ENCODE assay signal across 17 cellular contexts in genomic region chr15:34084086-34084485, GRCh38. TPM values are rescaled to one million over a fixed set of nuclear protein-coding genes. Genes with fewer than 3 reads are reported as not detected.
A peak's percentile ranks its signal among the peaks of the same experiment; 100 is the strongest.
DNase-seq lines count a peak whose midpoint lies in the region; ATAC-seq, FAIRE-seq and TF ChIP-seq lines count a peak whose summit lies in the region.
"Had no signal": no experiment of that assay in that cellular context is flagged by ENCODE, and none has a peak within 500 bp of the region (broad histone marks: within the 10 kb centered on the region; RNA-seq: fewer than 3 reads in every experiment).

No MANE protein-coding gene starts in this region.

- no peak for TF ChIP-seq EP300 in K562 (IDR thresholded peaks at IDR 0.05; ENCODE audit: low read length)

- BruUV-seq in K562 (replicated peaks; lab: Mats Ljungman, UMichigan): TSS peak; percentile 39

- H4K20me1 ChIP-seq in GM23248 (ENCODE audit: insufficient read depth) (no peaks in the 10 kb centered on the region), K562 (replicated peaks; ENCODE audit: control insufficient read depth, insufficient read depth, low read length) (no peaks in the 10 kb centered on the region)

- no peak for TF ChIP-seq RAD21 in K562 (CRISPR knock-in tag; conservative IDR thresholded peaks at IDR 0.05 in 1 of 2, IDR thresholded peaks at IDR 0.05 in 1 of 2)

- H3K9me2 ChIP-seq in GM23248 (ENCODE audit: insufficient read depth): no peaks in the 10 kb centered on the region

- CTCF ChIA-PET in AG04450 (lab: Charles Lee) (interaction anchor here (1.0 to 1.2 kb wide), 2 partner anchors 21 to 26 kb away, joined by 3 to 8 read pairs; no protein-coding TSS in a partner anchor), K562 (lab: Yijun Ruan, JAX; ENCODE audit: low intra/inter-chr PET ratio) (no interaction called here), GM10248 (lab: Yijun Ruan, JAX) (interaction anchor here (1.2 to 1.3 kb wide), 2 partner anchors 11 to 20 kb away, joined by 4 read pairs; no protein-coding TSS in a partner anchor)

- H3K4me1 ChIP-seq in GM23248 (ENCODE audit: insufficient read depth) (peaks cover 14% of the 10 kb centered on the region), K562 (replicated peaks in 1 of 2; ENCODE audit: control insufficient read depth in 2 of 2, insufficient read depth in 2 of 2, low read length in 2 of 2) (peaks cover 0 to 9% of the 10 kb centered on the region in 2 experiments; a peak in 3 of 5 replicates)
- H3K4me1 ChIP-seq: upper lobe of left lung had no signal

- H3K9me3 ChIP-seq in AG04450 (ENCODE audit: control insufficient read depth, insufficient read depth, low read length): no peaks in the 10 kb centered on the region
- H3K9me3 ChIP-seq in GM23248 (ENCODE audit: low read depth): no peaks in the 10 kb centered on the region
- H3K9me3 ChIP-seq in K562 (replicated peaks; ENCODE audit: control insufficient read depth, insufficient read depth, low read depth, low read length): no peaks in the 10 kb centered on the region
- H3K9me3 ChIP-seq: upper lobe of left lung had no signal

- H3K4me3 ChIP-seq in AG04450 (ENCODE audit: low read depth, low read length) (no peak overlapping the region), GM23248 (no peak overlapping the region), K562 (no peak overlapping the region)
- H3K4me3 ChIP-seq: upper lobe of left lung had no signal

- no peaks in the 10 kb centered on the region for H3K9me1 ChIP-seq in K562 (ENCODE audit: control insufficient read depth, insufficient read depth, low read length)

- FAIRE-seq in K562 (lab: Jason Lieb, UNC): no peak
- FAIRE-seq: frontal cortex, H1 had no signal

- H3K27me3 ChIP-seq in AG04450 (ENCODE audit: control insufficient read depth, insufficient read depth, low read length) (no peaks in the 10 kb centered on the region), GM23248 (replicated peaks; ENCODE audit: insufficient read depth) (no peaks in the 10 kb centered on the region), K562 (ENCODE audit: control insufficient read depth in 2 of 2, insufficient read depth in 2 of 2, low read length in 2 of 2) (no peaks in the 10 kb centered on the region)
- H3K27me3 ChIP-seq: upper lobe of left lung had no signal

- H3K27ac ChIP-seq in AG04450 (ENCODE audit: low read depth, low read length) (no peak overlapping the region), GM23248 (peak overlapping the region; percentile 50), K562 (ENCODE audit: extremely low read depth, low read depth, low read length) (no peak overlapping the region)
- H3K27ac ChIP-seq: upper lobe of left lung had no signal

- ATAC-seq in K562 (no peak), left lobe of liver (peak; percentile 92), HG03196 (IDR thresholded peaks at IDR 0.05; ENCODE audit: unreplicated experiment) (no peak)
- ATAC-seq: activated naive CD4-positive, alpha-beta T cell treated with anti-CD3 and anti-CD28 coated beads, Interleukin-2, amount 50 U/mL, for 72 hours had no signal

- in situ Hi-C loops in GM23248 (cut with MboI): loop anchor here (25.0 kb wide), 1 partner anchor 503 kb away; the partner anchor contains the start of gene GOLGA8B
- in situ Hi-C loops in K562 (cut with MboI): no loop called here

- DNase-seq in AG04450 (ENCODE audit: low read depth, low spot score) (peak; percentile 52), GM23248 (peak; percentile 94), K562 (ENCODE audit: extremely low read depth in 1 of 4, low spot score in 3 of 4) (no peak), left lobe of liver (ENCODE audit: low spot score) (peak; percentile 71), HuH-7.5 (ENCODE audit: low spot score) (no peak), KG1 (lab: John Stamatoyannopoulos, UW) (no peak), GM10248 (ENCODE audit: extremely low spot score) (no peak)
- DNase-seq: DND-41; MM.1S; NCI-H2107; NK-92 treated with Interleukin-12 subunit alpha and Interleukin-12 subunit beta, amount 100 ng/mL, for 24 hours; stimulated activated CD4-positive, alpha-beta T cell treated with anti-CD3 and anti-CD28 coated beads, Interleukin-2, amount 100 ng/mL, for 48 hours; upper lobe of left lung had no signal

- H2AFZ ChIP-seq in GM23248 (no peak overlapping the region), K562 (ENCODE audit: low read depth, low read length) (no peak overlapping the region)

- TF ChIP-seq CTCF in AG04450 (IDR thresholded peaks at IDR 0.05; ENCODE audit: low read depth, low read length): no peak
- no peak for TF ChIP-seq CTCF in K562 (IDR thresholded peaks at IDR 0.05 in 2 of 3, conservative IDR thresholded peaks at IDR 0.05 in 1 of 3; ENCODE audit: insufficient read depth in 2 of 3, low read depth in 1 of 3, low read length in 3 of 3)
- TF ChIP-seq CTCF in GM10248 (IDR thresholded peaks at IDR 0.05; ENCODE audit: control extremely low read depth, extremely low read depth, low read depth, missing control alignments): no peak

- 0 out of 2 replicates have a peak overlapping the region, but pooled peaks have one; percentile 12 for H3K9ac ChIP-seq in GM23248
- H3K9ac ChIP-seq in K562 (ENCODE audit: insufficient read depth in 1 of 2, low read depth in 2 of 2, low read length in 2 of 2): no peak overlapping the region

- WGBS in GM23248 (ENCODE audit: low coverage in 1 of 2, low lambda C conversion rate in 2 of 2, missing lambda C conversion rate in 2 of 2), 2 experiments: 4 to 6% methylated on average over 7 of the region's 7 CpGs
- WGBS in K562 (ENCODE audit: insufficient coverage, low coverage, missing lambda C conversion rate): 80% methylated on average over 7 of the region's 7 CpGs

- H3K4me2 ChIP-seq in GM23248 (ENCODE audit: unreplicated experiment) (peak overlapping the region; percentile 22), K562 (ENCODE audit: insufficient read depth, low read length) (no peak overlapping the region)

- POLR2A ChIA-PET in AG04450 (lab: Yijun Ruan, JAX): interaction anchor here (0.9 kb wide), 1 partner anchor 126 kb away, joined by 5 read pairs; the partner anchor contains the start of gene KATNBL1
- POLR2A ChIA-PET in K562 (lab: Yijun Ruan, JAX): interaction anchor here (0.8 to 1.0 kb wide), 2 partner anchors 17 to 161 kb away, joined by 3 read pairs; no protein-coding TSS in a partner anchor
- POLR2A ChIA-PET in GM10248 (lab: Yijun Ruan, JAX): no interaction called here

- no peak for TF ChIP-seq POLR2A in K562 (conservative IDR thresholded peaks at IDR 0.05)

- H3F3A ChIP-seq in GM23248 (ENCODE audit: insufficient read depth): peaks cover 30% of the 10 kb centered on the region

- peaks cover 21% of the 10 kb centered on the region for H3K36me3 ChIP-seq in GM23248 (ENCODE audit: low read depth)
- H3K36me3 ChIP-seq in K562 (ENCODE audit: control insufficient read depth, insufficient read depth, low read length): peaks cover 40% of the 10 kb centered on the region

- H3K79me2 ChIP-seq in GM23248 (ENCODE audit: insufficient read depth) (peaks cover 5% of the 10 kb centered on the region; the same call in 1 of the 2 replicates), K562 (ENCODE audit: control insufficient read depth, insufficient read depth, low read length) (no peaks in the 10 kb centered on the region)

- intact Hi-C loops in K562 (cut with micrococcal nuclease): no loop called here

RNA-seq across cellular contexts. Expression of gene EMC7, which starts 17.6 kb away (rescaled TPM):
- polyA plus RNA-seq in AG04450 (2011; rRNA removed) (86.9 and 116 TPM in 2 replicates), GM23248 (2016; fragmentation: Nextera tagmentation; extraction: Ambion mirVana) (229 and 236 TPM in 2 replicates), K562 (2011; rRNA removed) (64.2 and 80.2 TPM in 2 replicates), K562 (2014; fragmentation: Illumina TruSeq; extraction: Trizol) (92.8 and 102 TPM in 2 replicates), K562 (2014; fragmentation: Nextera tagmentation; extraction: Ambion mirVana) (10 to 100 TPM; 25.8 to 48.3 TPM), K562 (2014; rRNA removed) (64.3 and 73.1 TPM in 2 replicates)
- 17.4 and 20.6 TPM in 2 replicates for polyA minus RNA-seq in AG04450 (2011; rRNA and poly(A)+ RNA removed)
- 29.6 and 52.6 TPM in 2 replicates for total RNA-seq in GM23248 (2014; rRNA removed; shearing (Covaris generic))
- total RNA-seq in K562 (2011; cell fraction: chromatin; rRNA removed; ENCODE audit: low replicate concordance): 38.1 and 57.5 TPM in 2 replicates
- 52.8 and 58.4 TPM in 2 replicates for total RNA-seq in K562 (2011; cell fraction: nucleolus; rRNA removed)
- total RNA-seq in K562 (2011; cell fraction: nucleoplasm; rRNA removed): 81.1 and 92.0 TPM in 2 replicates
- total RNA-seq in K562 (2014; rRNA removed) (33.5 and 34.1 TPM in 2 replicates), K562 (2014; rRNA removed; fragmentation: Illumina TruSeq; extraction: Trizol) (43.2 and 50.4 TPM in 2 replicates), K562 (2015; rRNA removed; fragmentation: Illumina TruSeq; extraction: Trizol) (44.8 and 49.7 TPM in 2 replicates), K562 (2021) (56.4 and 63.7 TPM in 2 replicates), left lobe of liver (38.1 TPM)
- polyA plus RNA-seq in K562 (2011; cell fraction: cytosol; rRNA removed): 25.4 and 37.1 TPM in 2 replicates
- 16.3 and 20.6 TPM in 2 replicates for polyA plus RNA-seq in K562 (2011; cell fraction: nucleus; rRNA removed)
- 63.4 and 94.4 TPM in 2 replicates for polyA plus RNA-seq in K562 (2012)
- 41.2 and 49.2 TPM in 2 replicates for polyA minus RNA-seq in K562 (2011; rRNA and poly(A)+ RNA removed)
- 12.5 and 15.9 TPM in 2 replicates for polyA minus RNA-seq in K562 (2011; cell fraction: cytosol; rRNA and poly(A)+ RNA removed)
- polyA minus RNA-seq in K562 (2011; cell fraction: nucleus; rRNA and poly(A)+ RNA removed): 3.8 and 11.6 TPM in 2 replicates

RNA-seq across cellular contexts. Expression of gene PGBD4, which starts 17.8 kb away (rescaled TPM):
- 1.6 and 2.2 TPM in 2 replicates for polyA plus RNA-seq in AG04450 (2011; rRNA removed)
- polyA minus RNA-seq in AG04450 (2011; rRNA and poly(A)+ RNA removed): 1.9 and 2.7 TPM in 2 replicates
- 0.76 and 1.7 TPM in 2 replicates for total RNA-seq in GM23248 (2014; rRNA removed; shearing (Covaris generic))
- polyA plus RNA-seq in GM23248 (2016; fragmentation: Nextera tagmentation; extraction: Ambion mirVana): 0.75 and 0.99 TPM in 2 replicates
- 6.3 and 11.2 TPM in 2 replicates for total RNA-seq in K562 (2011; cell fraction: chromatin; rRNA removed; ENCODE audit: low replicate concordance)
- 6.7 and 7.0 TPM in 2 replicates for total RNA-seq in K562 (2011; cell fraction: nucleolus; rRNA removed)
- total RNA-seq in K562 (2011; cell fraction: nucleoplasm; rRNA removed): 6.9 and 8.6 TPM in 2 replicates
- total RNA-seq in K562 (2014; rRNA removed): 2.2 TPM in 2 replicates
- 3.0 and 3.1 TPM in 2 replicates for total RNA-seq in K562 (2014; rRNA removed; fragmentation: Illumina TruSeq; extraction: Trizol)
- total RNA-seq in K562 (2015; rRNA removed; fragmentation: Illumina TruSeq; extraction: Trizol): 2.9 and 3.3 TPM in 2 replicates
- 2.1 and 2.2 TPM in 2 replicates for total RNA-seq in K562 (2021)
- polyA plus RNA-seq in K562 (2011; rRNA removed): 4.3 and 4.9 TPM in 2 replicates
- polyA plus RNA-seq in K562 (2011; cell fraction: cytosol; rRNA removed): 1.7 and 2.4 TPM in 2 replicates
- 3.4 and 3.7 TPM in 2 replicates for polyA plus RNA-seq in K562 (2011; cell fraction: nucleus; rRNA removed)
- polyA plus RNA-seq in K562 (2012): 1.5 and 1.6 TPM in 2 replicates
- polyA plus RNA-seq in K562 (2014; fragmentation: Illumina TruSeq; extraction: Trizol): 3.0 and 3.4 TPM in 2 replicates
- polyA plus RNA-seq in K562 (2014; fragmentation: Nextera tagmentation; extraction: Ambion mirVana): 1 to 10 TPM; 2.3 to 2.5 TPM
- polyA plus RNA-seq in K562 (2014; rRNA removed): 2.7 and 3.2 TPM in 2 replicates
- 6.2 and 6.4 TPM in 2 replicates for polyA minus RNA-seq in K562 (2011; rRNA and poly(A)+ RNA removed)
- polyA minus RNA-seq in K562 (2011; cell fraction: cytosol; rRNA and poly(A)+ RNA removed): 1.1 and 1.5 TPM in 2 replicates
- polyA minus RNA-seq in K562 (2011; cell fraction: nucleus; rRNA and poly(A)+ RNA removed): 4.7 and 8.2 TPM in 2 replicates
- total RNA-seq in left lobe of liver: 0.93 TPM

RNA-seq across cellular contexts. Expression of gene AVEN, which starts 45.1 kb away (rescaled TPM):
- polyA plus RNA-seq in AG04450 (2011; rRNA removed) (20.6 and 22.2 TPM in 2 replicates), GM23248 (2016; fragmentation: Nextera tagmentation; extraction: Ambion mirVana) (18.2 and 18.8 TPM in 2 replicates), K562 (2011; rRNA removed) (2.8 and 2.9 TPM in 2 replicates), K562 (2014; fragmentation: Illumina TruSeq; extraction: Trizol) (3.2 and 4.8 TPM in 2 replicates), K562 (2014; fragmentation: Nextera tagmentation; extraction: Ambion mirVana) (1 to 10 TPM; 1.5 to 1.9 TPM), K562 (2014; rRNA removed) (3.3 and 4.7 TPM in 2 replicates)
- 5.3 and 7.8 TPM in 2 replicates for polyA minus RNA-seq in AG04450 (2011; rRNA and poly(A)+ RNA removed)
- 27.0 and 34.3 TPM in 2 replicates for total RNA-seq in GM23248 (2014; rRNA removed; shearing (Covaris generic))
- total RNA-seq in K562 (2011; cell fraction: chromatin; rRNA removed; ENCODE audit: low replicate concordance): 0.49 and 0.77 TPM in 2 replicates
- 0.50 and 0.53 TPM in 2 replicates for total RNA-seq in K562 (2011; cell fraction: nucleolus; rRNA removed)
- total RNA-seq in K562 (2011; cell fraction: nucleoplasm; rRNA removed): 1.2 and 1.4 TPM in 2 replicates
- total RNA-seq in K562 (2014; rRNA removed) (4.7 and 6.4 TPM in 2 replicates), K562 (2014; rRNA removed; fragmentation: Illumina TruSeq; extraction: Trizol) (5.5 and 5.6 TPM in 2 replicates), K562 (2015; rRNA removed; fragmentation: Illumina TruSeq; extraction: Trizol) (3.7 and 3.9 TPM in 2 replicates), K562 (2021) (3.7 and 4.8 TPM in 2 replicates), left lobe of liver (8.9 TPM)
- polyA plus RNA-seq in K562 (2011; cell fraction: cytosol; rRNA removed): 0.95 and 2.0 TPM in 2 replicates
- polyA plus RNA-seq in K562 (2011; cell fraction: nucleus; rRNA removed): 0.70 and 0.77 TPM in 2 replicates
- 4.7 and 4.8 TPM in 2 replicates for polyA plus RNA-seq in K562 (2012)
- 2.0 and 3.2 TPM in 2 replicates for polyA minus RNA-seq in K562 (2011; rRNA and poly(A)+ RNA removed)
- 1.8 and 3.2 TPM in 2 replicates for polyA minus RNA-seq in K562 (2011; cell fraction: cytosol; rRNA and poly(A)+ RNA removed)
- 0.40 and 1.1 TPM in 2 replicates for polyA minus RNA-seq in K562 (2011; cell fraction: nucleus; rRNA and poly(A)+ RNA removed)

Comparison
In these comparisons a context has a peak if more than half of its experiments do, and no peak if none do; other contexts are left out.
1. DNase-seq: peak in AG04450 (single experiment), GM23248 (single experiment) and left lobe of liver (single experiment); none in K562 (0 of 4), HuH-7.5 (single experiment), KG1 (single experiment) and GM10248 (single experiment).